In the genomic region with DNA sequence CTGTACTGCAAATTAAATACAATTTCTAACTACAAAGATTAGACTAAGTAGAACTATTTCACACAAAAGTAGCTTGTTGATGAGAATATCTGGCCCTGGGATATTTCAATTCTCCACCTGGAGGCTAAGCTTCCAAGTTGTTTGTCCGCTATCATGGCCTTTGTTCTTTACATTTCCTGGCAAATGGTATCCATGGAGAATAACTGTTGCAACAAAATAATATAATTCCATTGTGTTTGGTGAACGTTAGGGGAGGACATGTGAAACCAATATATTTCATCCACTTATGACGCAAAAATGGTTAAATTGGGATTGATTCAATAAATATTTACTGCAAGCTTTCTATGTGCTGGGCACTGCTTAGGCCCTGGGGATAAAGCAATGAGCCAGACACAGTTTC, we compare ENCODE assay signal across 28 cellular contexts.
"Had no signal": no experiment of that assay in that cellular context is flagged by ENCODE, and none has a peak within 500 bp of the region (broad histone marks: within the 10 kb centered on the region; RNA-seq: fewer than 3 reads in every experiment).

No MANE protein-coding gene starts in this region.

- DNase-seq: activated CD4-positive, alpha-beta T cell treated with anti-CD3 and anti-CD28 coated beads for 48 hours; activated CD4-positive, alpha-beta T cell treated with anti-CD3 and anti-CD28 coated beads, Interleukin-2, amount 50 U/mL, for 48 hours; activated CD8-positive, alpha-beta memory T cell treated with anti-CD3 and anti-CD28 coated beads for 24 hours; activated effector memory CD4-positive, alpha-beta T cell treated with Interleukin-2 at 50 U/mL for 16 hours; activated naive CD4-positive, alpha-beta T cell treated with Interleukin-2 at 50 U/mL for 16 hours; anterior cingulate cortex; effector CD8-positive, alpha-beta T cell; head of caudate nucleus; hippocampal formation; left cardiac atrium; left ventricle myocardium superior; mammary epithelial cell; naive thymus-derived CD4-positive, alpha-beta T cell; nucleus accumbens; pancreas; sigmoid colon; small intestine; stimulated activated CD4-positive, alpha-beta T cell treated with anti-CD3 and anti-CD28 coated beads, Interleukin-4, amount 100 ng/mL, for 4 hours; stimulated activated CD8-positive, alpha-beta memory T cell treated with anti-CD3 and anti-CD28 coated beads, Interleukin-4, amount 100 ng/mL, for 48 hours; stimulated activated naive CD8-positive, alpha-beta T cell treated with anti-CD3 and anti-CD28 coated beads, Interleukin-15, amount 100 ng/mL, for 72 hours; substantia nigra; uterus had no signal

- H3K27me3 ChIP-seq: gastroesophageal sphincter, pancreas, sigmoid colon, uterus had no signal

- H3K27ac ChIP-seq: gastroesophageal sphincter, pancreas, prostate gland, sigmoid colon, uterus had no signal

- ATAC-seq: gastroesophageal sphincter; left cardiac atrium; left ventricle myocardium superior; naive thymus-derived CD4-positive, alpha-beta T cell; pancreas; stimulated activated memory B cell treated with anti-CD40 and anti-IgM and Interleukin-4, amounts not matched to agents 10 μg/mL and 1 μg/mL and 100 μg/mL, for 72 hours; stimulated activated naive CD8-positive, alpha-beta T cell treated with anti-CD3 and anti-CD28 coated beads, Interleukin-15, amount 100 ng/mL, for 72 hours had no signal

- H3K4me3 ChIP-seq: gastroesophageal sphincter, pancreas, prostate gland, sigmoid colon, uterus had no signal

- H3K36me3 ChIP-seq: gastroesophageal sphincter, pancreas, prostate gland, sigmoid colon, uterus had no signal

- H3K4me1 ChIP-seq: gastroesophageal sphincter, pancreas, prostate gland, sigmoid colon, uterus had no signal

- H3K9me3 ChIP-seq: gastroesophageal sphincter, pancreas, prostate gland, sigmoid colon, uterus had no signal

- FAIRE-seq: bronchial epithelial cell, endometrium, keratinocyte, pancreas, small intestine had no signal
